ENCODE assay signal across 10 cellular contexts in the genomic region with DNA sequence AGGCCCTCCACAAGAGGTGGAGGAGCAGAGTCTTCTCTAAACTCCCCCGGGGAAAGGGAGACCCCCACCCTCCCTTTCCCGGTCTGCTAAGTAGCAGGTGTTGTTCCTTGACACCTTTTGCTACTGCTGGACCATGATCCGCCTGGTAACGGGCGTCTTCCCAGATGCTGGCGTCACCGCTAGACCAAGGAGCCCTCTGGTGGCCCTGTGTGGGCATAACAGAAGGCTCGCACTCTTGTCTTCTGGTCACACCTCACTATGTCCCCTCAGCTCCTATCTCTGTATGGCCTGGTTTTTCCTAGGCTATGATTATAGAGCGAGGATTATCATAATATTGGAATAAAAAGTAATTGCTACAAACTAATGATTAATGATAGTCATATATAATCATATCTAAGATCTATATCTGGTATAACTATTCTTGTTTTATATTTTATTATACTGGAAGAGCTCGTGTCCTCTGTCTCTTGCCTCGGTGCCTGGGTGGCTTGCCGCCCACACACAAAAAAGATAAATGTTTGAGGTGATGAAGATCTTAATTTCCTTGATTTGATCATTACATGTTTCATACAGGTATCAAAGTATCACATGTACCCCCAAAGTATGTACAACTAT. TPM values are rescaled to one million over a fixed set of nuclear protein-coding genes. Genes with fewer than 3 reads are reported as not detected.
DNase-seq lines count a peak whose midpoint lies in the region; ATAC-seq and TF ChIP-seq lines count a peak whose summit lies in the region.
"Not testable (repeated sequence)": the region's sequence is repeated elsewhere in the genome, so short reads cannot be mapped to it uniquely, and the experiment has no call there.
"Had no signal": no experiment of that assay in that cellular context is flagged by ENCODE, and none has a peak within 500 bp of the region (broad histone marks: within the 10 kb centered on the region; RNA-seq: fewer than 3 reads in every experiment).

No MANE protein-coding gene starts in this region.

- intact Hi-C loops in CD4-positive, alpha-beta memory T cell (cut with micrococcal nuclease) = loop anchor here (10.0 kb wide), 1 partner anchor 395 kb away; a partner anchor contains a TSS

- H3K27ac Mint-ChIP-seq in CD4-positive, alpha-beta memory T cell = peak overlapping the region in 5 of 7 donors; percentile 29 to 100 (median 50)
- H3K27ac Mint-ChIP-seq in progenitor cell of endocrine pancreas; stimulated activated effector memory CD8-positive, alpha-beta T cell treated with anti-CD3 and anti-CD28 coated beads, Interleukin-12 subunit alpha, Interleukin-12 subunit beta, amount 100 ng/mL, for 72 hours: not testable (repeated sequence)

- not testable (repeated sequence) for H3K27me3 ChIP-seq in CD4-positive, alpha-beta memory T cell (ENCODE audit: insufficient read depth, low read length)
- H3K27me3 ChIP-seq in OCI-LY3 (ENCODE audit: low read depth, low read length) = peaks cover 21% of the 10 kb centered on the region

- not testable (repeated sequence) for H4K20me1 ChIP-seq in OCI-LY3 (ENCODE audit: insufficient read depth, low read length)

- not testable (repeated sequence) for H3K9me3 ChIP-seq in CD4-positive, alpha-beta memory T cell (ENCODE audit: control insufficient read depth in 1 of 2, low read length in 2 of 2); OCI-LY3 (ENCODE audit: insufficient read depth, low read length)

- H3K9ac ChIP-seq in OCI-LY3 (ENCODE audit: low read length) = not testable (repeated sequence)

- not testable (repeated sequence) for H3K27ac ChIP-seq in CD4-positive, alpha-beta memory T cell (ENCODE audit: low read depth, low read length); OCI-LY3 (ENCODE audit: low read length)

- peak overlapping the region; percentile 62 to 100 (median 82) for H3K4me3 Mint-ChIP-seq in CD4-positive, alpha-beta memory T cell
- H3K4me3 Mint-ChIP-seq in progenitor cell of endocrine pancreas (ENCODE audit: low read depth) = peak overlapping the region; percentile 98
- H3K4me3 Mint-ChIP-seq in stimulated activated effector memory CD8-positive, alpha-beta T cell treated with anti-CD3 and anti-CD28 coated beads, Interleukin-12 subunit alpha, Interleukin-12 subunit beta, amount 100 ng/mL, for 72 hours = peak overlapping the region; percentile 98

- H3K36me3 Mint-ChIP-seq in CD4-positive, alpha-beta memory T cell = peaks cover 0 to 11% of the 10 kb centered on the region in 2 donors
- not testable (repeated sequence) for H3K36me3 Mint-ChIP-seq in progenitor cell of endocrine pancreas (ENCODE audit: insufficient read depth); stimulated activated effector memory CD8-positive, alpha-beta T cell treated with anti-CD3 and anti-CD28 coated beads, Interleukin-12 subunit alpha, Interleukin-12 subunit beta, amount 100 ng/mL, for 72 hours

- ATAC-seq in left lobe of liver; stimulated activated effector memory CD8-positive, alpha-beta T cell treated with anti-CD3 and anti-CD28 coated beads, Interleukin-12 subunit alpha, Interleukin-12 subunit beta, amount 100 ng/mL, for 72 hours: not testable (repeated sequence)

- not testable (repeated sequence) for H2AFZ ChIP-seq in OCI-LY3 (ENCODE audit: low read depth, low read length)

- not testable (repeated sequence) for H3K4me2 ChIP-seq in OCI-LY3 (ENCODE audit: low read length)

- peaks cover 20 to 40% (median 28%) of the 10 kb centered on the region in 4 donors for H3K4me1 Mint-ChIP-seq in CD4-positive, alpha-beta memory T cell
- peaks cover 21% of the 10 kb centered on the region for H3K4me1 Mint-ChIP-seq in progenitor cell of endocrine pancreas (ENCODE audit: low read depth)
- peaks cover 34% of the 10 kb centered on the region for H3K4me1 Mint-ChIP-seq in stimulated activated effector memory CD8-positive, alpha-beta T cell treated with anti-CD3 and anti-CD28 coated beads, Interleukin-12 subunit alpha, Interleukin-12 subunit beta, amount 100 ng/mL, for 72 hours

- H3K27me3 Mint-ChIP-seq in CD4-positive, alpha-beta memory T cell; progenitor cell of endocrine pancreas: not testable (repeated sequence)

- CTCF ChIA-PET in CD4-positive, alpha-beta memory T cell (lab: Charles Lee; ENCODE audit: partially characterized antibody) = interaction anchor here (0.8 to 2.2 kb wide), 4 partner anchors 12 to 31 kb away, joined by 3 to 10 read pairs (median 6); no protein-coding TSS in a partner anchor

- not testable (repeated sequence) for H3K9me3 Mint-ChIP-seq in CD4-positive, alpha-beta memory T cell; progenitor cell of endocrine pancreas (ENCODE audit: low read depth); stimulated activated effector memory CD8-positive, alpha-beta T cell treated with anti-CD3 and anti-CD28 coated beads, Interleukin-12 subunit alpha, Interleukin-12 subunit beta, amount 100 ng/mL, for 72 hours

- TF ChIP-seq CTCF in OCI-LY3 (IDR thresholded peaks at IDR 0.05; ENCODE audit: low read depth, low read length) (0 out of 2 replicates have a peak, but pooled peaks have one; percentile 9), progenitor cell of endocrine pancreas (IDR thresholded peaks at IDR 0.05; ENCODE audit: unreplicated experiment) (peak; percentile 46)

- peaks cover 28% of the 10 kb centered on the region for H3K79me2 ChIP-seq in OCI-LY3 (ENCODE audit: low read length)

- H3K4me3 ChIP-seq in CD4-positive, alpha-beta memory T cell (ENCODE audit: low read length in 2 of 2); OCI-LY3 (ENCODE audit: low read length): not testable (repeated sequence)

- H3K36me3 ChIP-seq in CD4-positive, alpha-beta memory T cell (ENCODE audit: insufficient read depth, low read length); OCI-LY3 (replicated peaks; ENCODE audit: low read depth, low read length): not testable (repeated sequence)

- POLR2A ChIA-PET in CD4-positive, alpha-beta memory T cell (lab: Charles Lee; ENCODE audit: partially characterized antibody) = interaction anchor here (2.1 kb wide), 1 partner anchor 16 kb away, joined by 11 read pairs; no protein-coding TSS in a partner anchor

- H3K4me1 ChIP-seq in CD4-positive, alpha-beta memory T cell (ENCODE audit: insufficient read depth, low read length) = peaks cover 32% of the 10 kb centered on the region
- peaks cover 16% of the 10 kb centered on the region for H3K4me1 ChIP-seq in OCI-LY3 (ENCODE audit: low read length)

- DNase-seq in CD4-positive, alpha-beta memory T cell = peak; percentile 22 to 62 (median 43)
- peak; percentile 49 for DNase-seq in activated CD4-positive, alpha-beta T cell treated with anti-CD3 and anti-CD28 coated beads, Interleukin-2, amount 50 U/mL, for 1 hour
- DNase-seq in activated naive CD4-positive, alpha-beta T cell treated with Interleukin-2 at 50 U/mL for 16 hours = peak; percentile 68
- DNase-seq in effector CD4-positive, alpha-beta T cell = peak; percentile 31
- DNase-seq in left lobe of liver (ENCODE audit: low spot score) = peak; percentile 63
- not testable (repeated sequence) for DNase-seq in progenitor cell of endocrine pancreas (ENCODE audit: low spot score, unreplicated experiment)
- DNase-seq in stimulated activated effector memory CD8-positive, alpha-beta T cell treated with anti-CD3 and anti-CD28 coated beads, Interleukin-12 subunit alpha, Interleukin-12 subunit beta, amount 100 ng/mL, for 72 hours (ENCODE audit: low spot score in 2 of 2) = peak in 1 of 2 donors; percentile 73

RNA-seq across cellular contexts. Expression of a gene that starts 2.6 kb away (rescaled TPM):
- 10 to 100 TPM; 51.8 to 57.9 TPM for total RNA-seq in CD4-positive, alpha-beta memory T cell
- polyA plus RNA-seq in CD4-positive, alpha-beta memory T cell = 10 to 100 TPM; 47.5 to 48.8 TPM
- total RNA-seq in left lobe of liver (35.8 TPM), progenitor cell of endocrine pancreas (60.4 and 61.5 TPM in 2 replicates)

RNA-seq across cellular contexts. Expression of a gene that starts 19.2 kb away (rescaled TPM):
- not detected for total RNA-seq in CD4-positive, alpha-beta memory T cell
- not detected for polyA plus RNA-seq in CD4-positive, alpha-beta memory T cell
- total RNA-seq in left lobe of liver = 2.7 TPM
- not detected in 2 replicates for total RNA-seq in progenitor cell of endocrine pancreas
- total RNA-seq: dermis blood vessel endothelial cell, pulmonary artery endothelial cell had no signal

RNA-seq across cellular contexts. Expression of a gene that starts 30.0 kb away (rescaled TPM):
- total RNA-seq in CD4-positive, alpha-beta memory T cell = 10 to 100 TPM; 47.8 to 50.5 TPM
- polyA plus RNA-seq in CD4-positive, alpha-beta memory T cell = 100 to 1,000 TPM; 110 to 136 TPM
- 20.8 TPM for total RNA-seq in left lobe of liver
- 57.3 and 62.5 TPM in 2 replicates for total RNA-seq in progenitor cell of endocrine pancreas
